Comparison of ENCODE assay signal across 16 cellular contexts in genomic region chr11:24781288-24781687, GRCh38.
"Had no signal": no experiment of that assay in that cellular context is flagged by ENCODE, and none has a peak within 500 bp of the region (broad histone marks: within the 10 kb centered on the region; RNA-seq: fewer than 3 reads in every experiment).

No MANE protein-coding gene starts in this region.

- H3K4me3 ChIP-seq: esophagus squamous epithelium, heart left ventricle, sigmoid colon had no signal

- H3K4me1 ChIP-seq: esophagus squamous epithelium, heart left ventricle, sigmoid colon had no signal

- DNase-seq: activated effector memory CD4-positive, alpha-beta T cell treated with Interleukin-2 at 50 U/mL for 16 hours; activated T-cell treated with anti-CD3 and anti-CD28 coated beads, Interleukin-2, amount 50 U/mL, for 1 hour; amniotic stem cell; cerebellar nuclear complex; esophagus squamous epithelium; foreskin fibroblast; heart left ventricle; left colon; natural killer cell; nucleus accumbens; sigmoid colon; stimulated activated CD4-positive, alpha-beta T cell treated with anti-CD3 and anti-CD28 coated beads, Interleukin-2, amount 100 ng/mL, for 24 hours; stimulated activated naive B cell treated with anti-CD40 and anti-IgM and Interleukin-4, amounts not matched to agents 10 μg/mL and 1 μg/mL and 100 μg/mL, for 72 hours; trophoblast cell had no signal

- H3K27me3 ChIP-seq: esophagus squamous epithelium, heart left ventricle, sigmoid colon had no signal

- H3K9me3 ChIP-seq: esophagus squamous epithelium, heart left ventricle, sigmoid colon had no signal

- ATAC-seq: activated CD4-positive, CD25-positive, alpha-beta regulatory T cell treated with anti-CD3 and anti-CD28 coated beads, Interleukin-2, amount 50 U/mL, for 24 hours; activated naive CD4-positive, alpha-beta T cell treated with anti-CD3 and anti-CD28 coated beads, Interleukin-2, amount 50 U/mL, for 72 hours; heart left ventricle; left colon; natural killer cell; stimulated activated naive B cell treated with anti-CD40 and anti-IgM and Interleukin-4, amounts not matched to agents 10 μg/mL and 1 μg/mL and 100 μg/mL, for 72 hours had no signal

- H3K36me3 ChIP-seq: esophagus squamous epithelium, heart left ventricle, sigmoid colon had no signal

- H3K27ac ChIP-seq: esophagus squamous epithelium, heart left ventricle, sigmoid colon had no signal
